ENCODE assay signal across 9 cellular contexts in the genomic region with DNA sequence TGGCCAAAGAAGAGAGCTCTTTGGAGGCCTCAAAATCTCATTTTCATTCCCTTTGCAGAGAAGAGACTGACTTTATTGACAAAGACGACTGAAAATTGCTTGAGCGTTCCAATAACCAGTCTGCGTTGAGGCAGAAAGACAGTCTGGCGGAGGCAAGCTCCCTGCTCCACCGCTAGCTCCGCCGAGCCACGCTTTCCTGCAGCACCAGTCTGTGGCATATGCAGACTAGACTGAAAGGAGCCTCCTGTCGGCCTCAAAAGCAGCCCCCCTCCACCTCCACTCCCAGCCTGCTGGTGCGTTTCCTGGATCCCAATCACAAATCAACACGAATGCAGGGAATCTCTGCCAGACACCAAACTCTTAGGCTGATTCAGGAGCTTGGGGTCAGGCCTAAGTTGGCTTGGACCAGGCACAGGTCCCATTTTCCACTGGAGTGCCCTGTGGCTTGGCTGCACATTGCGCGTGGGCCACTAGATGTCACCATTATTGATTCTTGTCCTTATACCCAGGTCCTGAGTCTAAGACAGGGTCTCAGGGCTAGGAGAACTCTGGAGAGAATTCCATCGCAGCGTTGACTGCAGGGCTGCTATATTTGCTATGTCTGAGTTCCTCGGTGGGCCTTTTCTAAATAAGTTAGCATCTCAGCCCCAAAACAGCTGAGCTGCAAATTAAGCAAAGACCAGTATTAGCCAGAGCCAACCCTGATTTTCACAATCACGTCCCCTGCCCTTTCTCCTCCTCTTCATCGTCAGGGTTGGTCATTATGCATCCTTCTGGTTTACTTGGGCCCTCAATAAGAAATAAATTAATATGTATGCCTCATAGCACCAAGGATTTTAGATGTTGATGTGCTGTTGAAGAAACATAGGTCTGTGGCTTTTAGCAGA. TPM values are rescaled to one million over a fixed set of nuclear protein-coding genes. Genes with fewer than 3 reads are reported as not detected.
A peak's percentile ranks its signal among the peaks of the same experiment; 100 is the strongest.
DNase-seq lines count a peak whose midpoint lies in the region; ATAC-seq and TF ChIP-seq lines count a peak whose summit lies in the region.
"Had no signal": no experiment of that assay in that cellular context is flagged by ENCODE, and none has a peak within 500 bp of the region (broad histone marks: within the 10 kb centered on the region; RNA-seq: fewer than 3 reads in every experiment).

No MANE protein-coding gene starts in this region.

- H2AFZ ChIP-seq in neuronal stem cell (ENCODE audit: low read length) = peak overlapping the region; percentile 76

- H3K4ac ChIP-seq in neuronal stem cell (ENCODE audit: low read length) = no peak overlapping the region

- POLR2A ChIA-PET in HEK293 (lab: Yijun Ruan, JAX) = interaction anchor here (0.6 to 1.2 kb wide), 5 partner anchors 8 to 65 kb away, joined by 3 to 7 read pairs (median 3); a partner anchor contains a TSS

- no peaks in the 10 kb centered on the region for H3K27me3 Mint-ChIP-seq in type B pancreatic cell

- no peak for ATAC-seq in HG02610 (IDR thresholded peaks at IDR 0.05; ENCODE audit: unreplicated experiment)

- H3K36me3 ChIP-seq in HEK293 (ENCODE audit: control insufficient read depth in 2 of 2, insufficient read depth in 1 of 2, low read length in 2 of 2) (no peaks in the 10 kb centered on the region), neuronal stem cell (replicated peaks in 1 of 2; ENCODE audit: control insufficient read depth in 2 of 2, insufficient read depth in 2 of 2, low read length in 2 of 2) (no peaks in the 10 kb centered on the region)

- H3K9me3 Mint-ChIP-seq in type B pancreatic cell = no peaks in the 10 kb centered on the region
- H3K9me3 Mint-ChIP-seq: T-helper 1 cell treated with Interleukin-12 subunit alpha and Interleukin-12 subunit beta and Interleukin-4 antibody, amounts not matched to agents 30 μg/mL and 1 μg/mL, for 36 hours had no signal

- no peak overlapping the region for H3K4me2 ChIP-seq in neuronal stem cell (ENCODE audit: insufficient read depth, low read length, poor library complexity, severe bottlenecking)

- no peaks in the 10 kb centered on the region for H3K36me3 Mint-ChIP-seq in type B pancreatic cell

- peak overlapping the region; percentile 34 for H3K23ac ChIP-seq in neuronal stem cell (ENCODE audit: low read depth, low read length, poor library complexity)

- H2AK5ac ChIP-seq in neuronal stem cell (ENCODE audit: low read depth, low read length) = no peak overlapping the region

- no peak overlapping the region for H2BK120ac ChIP-seq in neuronal stem cell (ENCODE audit: low read depth, low read length)

- peak overlapping the region; percentile 88 for H4K8ac ChIP-seq in neuronal stem cell (ENCODE audit: low read depth, low read length)

- no peak overlapping the region for H3K4me3 ChIP-seq in HEK293 (ENCODE audit: low read depth, low read length)
- H3K4me3 ChIP-seq in fibroblast of mammary gland (ENCODE audit: control insufficient read depth, low read depth, low read length) = no peak overlapping the region
- H3K4me3 ChIP-seq in neuronal stem cell (ENCODE audit: low read length in 2 of 2) = no peak overlapping the region

- no peak overlapping the region for H4K91ac ChIP-seq in neuronal stem cell (ENCODE audit: low read depth, low read length, poor library complexity)

- no peak overlapping the region for H3K9ac ChIP-seq in neuronal stem cell (ENCODE audit: low read depth, low read length, poor library complexity)

- no peaks in the 10 kb centered on the region for H3K79me1 ChIP-seq in neuronal stem cell (ENCODE audit: low read depth, low read length)

- peak overlapping the region; percentile 34 for H3K18ac ChIP-seq in neuronal stem cell (ENCODE audit: low read length)

- no peaks in the 10 kb centered on the region for H3K4me1 Mint-ChIP-seq in type B pancreatic cell (ENCODE audit: unreplicated experiment)

- no peak overlapping the region for H2BK12ac ChIP-seq in neuronal stem cell (ENCODE audit: low read length)

- CTCF ChIA-PET in HEK293 (lab: Yijun Ruan, JAX) = interaction anchor here (0.6 to 4.7 kb wide), 32 partner anchors 10 to 1524 kb away, joined by 3 to 27 read pairs (median 4); no protein-coding TSS in a partner anchor

- H3K4me1 ChIP-seq in HEK293 (ENCODE audit: control insufficient read depth, insufficient read depth, low read length) (peaks cover 7% of the 10 kb centered on the region), neuronal stem cell (ENCODE audit: control insufficient read depth in 2 of 2, insufficient read depth in 1 of 2, low read depth in 1 of 2, low read length in 2 of 2) (no peaks in the 10 kb centered on the region)

- TF ChIP-seq CTCF in HEK293 (tag by site-specific recombination; IDR thresholded peaks at IDR 0.05) = peak; percentile 84
- TF ChIP-seq CTCF in fibroblast of mammary gland (conservative IDR thresholded peaks at IDR 0.05; ENCODE audit: control insufficient read depth, insufficient read depth, low read depth, low read length) = peak; percentile 60
- peak; percentile 75 for TF ChIP-seq CTCF in type B pancreatic cell (conservative IDR thresholded peaks at IDR 0.05)

- H3K4me3 Mint-ChIP-seq in type B pancreatic cell = no peak overlapping the region
- H3K4me3 Mint-ChIP-seq: T-helper 1 cell treated with Interleukin-12 subunit alpha and Interleukin-12 subunit beta and Interleukin-4 antibody, amounts not matched to agents 30 μg/mL and 1 μg/mL, for 36 hours had no signal

- WGBS in neuronal stem cell (ENCODE audit: extremely low coverage in 2 of 2, insufficient read length in 2 of 2, insufficient replicate concordance in 1 of 2), 2 donors = no CpG with 5 or more reads among the region's 18 CpGs

- no peaks in the 10 kb centered on the region; the same call in 1 of the 2 replicates for H3K9me3 ChIP-seq in HEK293 (ENCODE audit: control insufficient read depth, insufficient read depth, low read depth, low read length)
- H3K9me3 ChIP-seq in neuronal stem cell (replicated peaks in 1 of 2; ENCODE audit: control insufficient read depth in 2 of 2, insufficient read depth in 1 of 2, low read depth in 1 of 2, low read length in 2 of 2) = peaks cover 0 to 5% of the 10 kb centered on the region in 2 donors

- H3K27ac ChIP-seq in HEK293 (ENCODE audit: extremely low read depth, low read depth, low read length) = no peak overlapping the region
- no peak overlapping the region for H3K27ac ChIP-seq in neuronal stem cell (replicated peaks; ENCODE audit: low read length)

- H3K27ac Mint-ChIP-seq in type B pancreatic cell = no peak overlapping the region
- H3K27ac Mint-ChIP-seq: T-helper 1 cell treated with Interleukin-12 subunit alpha and Interleukin-12 subunit beta and Interleukin-4 antibody, amounts not matched to agents 30 μg/mL and 1 μg/mL, for 36 hours had no signal

- peak overlapping the region; percentile 42 for H2BK15ac ChIP-seq in neuronal stem cell (ENCODE audit: low read length)

- peak; percentile 10 for DNase-seq in DMS79 treated with DMSO at 0.1 percent for 48 hours (lab: John Stamatoyannopoulos, UW)
- peak; percentile 45 for DNase-seq in NCI-H748 (lab: John Stamatoyannopoulos, UW; ENCODE audit: unreplicated experiment)
- DNase-seq in activated T-cell treated with anti-CD3 and anti-CD28 coated beads for 24 hours (ENCODE audit: low read depth) = peak; percentile 17
- peak; percentile 47 for DNase-seq in fibroblast of mammary gland (ENCODE audit: low read depth)
- no peak for DNase-seq in neuronal stem cell (ENCODE audit: low spot score)
- DNase-seq in type B pancreatic cell (ENCODE audit: extremely low spot score, unreplicated experiment) = no peak

- no peaks in the 10 kb centered on the region for H3K27me3 ChIP-seq in neuronal stem cell (ENCODE audit: control insufficient read depth in 3 of 3, insufficient read depth in 3 of 3, low read depth in 1 of 3, low read length in 3 of 3)

- H2BK5ac ChIP-seq in neuronal stem cell (ENCODE audit: low read length) = no peak overlapping the region

- H3K14ac ChIP-seq in neuronal stem cell (ENCODE audit: low read length) = no peak overlapping the region

TF ChIP-seq in HEK293, 187 proteins besides CTCF, POLR2A, EP300 and RAD21:
- no peak for TF ChIP-seq ZNF366 (tag by site-specific recombination; conservative IDR thresholded peaks at IDR 0.05)
- TF ChIP-seq, protein P1, sequence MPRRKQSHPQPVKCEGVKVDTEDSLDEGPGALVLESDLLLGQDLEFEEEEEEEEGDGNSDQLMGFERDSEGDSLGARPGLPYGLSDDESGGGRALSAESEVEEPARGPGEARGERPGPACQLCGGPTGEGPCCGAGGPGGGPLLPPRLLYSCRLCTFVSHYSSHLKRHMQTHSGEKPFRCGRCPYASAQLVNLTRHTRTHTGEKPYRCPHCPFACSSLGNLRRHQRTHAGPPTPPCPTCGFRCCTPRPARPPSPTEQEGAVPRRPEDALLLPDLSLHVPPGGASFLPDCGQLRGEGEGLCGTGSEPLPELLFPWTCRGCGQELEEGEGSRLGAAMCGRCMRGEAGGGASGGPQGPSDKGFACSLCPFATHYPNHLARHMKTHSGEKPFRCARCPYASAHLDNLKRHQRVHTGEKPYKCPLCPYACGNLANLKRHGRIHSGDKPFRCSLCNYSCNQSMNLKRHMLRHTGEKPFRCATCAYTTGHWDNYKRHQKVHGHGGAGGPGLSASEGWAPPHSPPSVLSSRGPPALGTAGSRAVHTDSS (tag by site-specific recombination; IDR thresholded peaks at IDR 0.05) = peak; percentile 62
- TF ChIP-seq ZBTB21 (tag by site-specific recombination; IDR thresholded peaks at IDR 0.05) = no peak
- TF ChIP-seq ZNF654 (tag by site-specific recombination; IDR thresholded peaks at IDR 0.05; ENCODE audit: low read depth) = peak; percentile 59
- TF ChIP-seq ZNF24 (tag by site-specific recombination; IDR thresholded peaks at IDR 0.05) = no peak
- TF ChIP-seq, protein P2, sequence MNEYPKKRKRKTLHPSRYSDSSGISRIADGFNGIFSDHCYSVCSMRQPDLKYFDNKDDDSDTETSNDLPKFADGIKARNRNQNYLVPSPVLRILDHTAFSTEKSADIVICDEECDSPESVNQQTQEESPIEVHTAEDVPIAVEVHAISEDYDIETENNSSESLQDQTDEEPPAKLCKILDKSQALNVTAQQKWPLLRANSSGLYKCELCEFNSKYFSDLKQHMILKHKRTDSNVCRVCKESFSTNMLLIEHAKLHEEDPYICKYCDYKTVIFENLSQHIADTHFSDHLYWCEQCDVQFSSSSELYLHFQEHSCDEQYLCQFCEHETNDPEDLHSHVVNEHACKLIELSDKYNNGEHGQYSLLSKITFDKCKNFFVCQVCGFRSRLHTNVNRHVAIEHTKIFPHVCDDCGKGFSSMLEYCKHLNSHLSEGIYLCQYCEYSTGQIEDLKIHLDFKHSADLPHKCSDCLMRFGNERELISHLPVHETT (tag by site-specific recombination; IDR thresholded peaks at IDR 0.05) = no peak
- peak; percentile 11; the same call in 1 of the 2 replicates for TF ChIP-seq IKZF3 (tag by site-specific recombination; IDR thresholded peaks at IDR 0.05)

RNA-seq across cellular contexts. Expression of a gene that starts 5.2 kb away (rescaled TPM):
- polyA plus RNA-seq in neuronal stem cell (2013, experiment 1 of 2) = 13.1 TPM
- 13.2 TPM for polyA plus RNA-seq in neuronal stem cell (2013, experiment 2 of 2)
- 22.4 and 32.5 TPM in 2 replicates for total RNA-seq in type B pancreatic cell (ENCODE audit: low replicate concordance)

Comparison
In these comparisons a context has a peak if more than half of its experiments do, and no peak if none do; other contexts are left out.
1. DNase-seq: peak in DMS79 treated with DMSO at 0.1 percent for 48 hours (single experiment), NCI-H748 (single experiment), activated T-cell treated with anti-CD3 and anti-CD28 coated beads for 24 hours (single experiment) and fibroblast of mammary gland (single experiment); none in neuronal stem cell (single experiment) and type B pancreatic cell (single experiment).
2. Peak in every context shown above with its lines, with median percentiles within 50 percentile points of each other: CTCF ChIP-seq.